ENCODE assay signal across 11 cellular contexts in genomic region chr4:16140520-16141249, GRCh38. TPM values are rescaled to one million over a fixed set of nuclear protein-coding genes. Genes with fewer than 3 reads are reported as not detected.
DNase-seq lines count a peak whose midpoint lies in the region; ATAC-seq and TF ChIP-seq lines count a peak whose summit lies in the region.
"Had no signal": no experiment of that assay in that cellular context is flagged by ENCODE, and none has a peak within 500 bp of the region (broad histone marks: within the 10 kb centered on the region; RNA-seq: fewer than 3 reads in every experiment).

No MANE protein-coding gene starts in this region.

- no peak overlapping the region for H3K4me3 ChIP-seq in astrocyte of the cerebellum (ENCODE audit: low read depth, low read length)
- no peak overlapping the region for H3K4me3 ChIP-seq in effector memory CD4-positive, alpha-beta T cell (ENCODE audit: insufficient read depth, low read depth, low read length, poor library complexity, severe bottlenecking)

- no peak for ATAC-seq in GM19397 (IDR thresholded peaks at IDR 0.05; ENCODE audit: unreplicated experiment)
- no peak for ATAC-seq in HG03378 (IDR thresholded peaks at IDR 0.05; ENCODE audit: unreplicated experiment)

- no peaks in the 10 kb centered on the region for H3K4me1 ChIP-seq in effector memory CD4-positive, alpha-beta T cell (ENCODE audit: control insufficient read depth, insufficient read depth, low read length, poor library complexity, severe bottlenecking)

- in situ Hi-C loops in ACHN (cut with HindIII; ENCODE audit: low pct_ligation_motif_present, low pct_unique_long_range_greater_than_20kb, low sequenced_read_pairs), result no loop called here
- in situ Hi-C loops in astrocyte of the cerebellum (cut with HindIII; ENCODE audit: low sequenced_read_pairs), result no loop called here
- in situ Hi-C loops in G401 (cut with HindIII; ENCODE audit: low sequenced_read_pairs), result no loop called here

- H3K27me3 ChIP-seq in effector memory CD4-positive, alpha-beta T cell (replicated peaks; ENCODE audit: control insufficient read depth, insufficient read depth, low read length, poor library complexity, severe bottlenecking), result peaks cover 3% of the 10 kb centered on the region

- no peaks in the 10 kb centered on the region for H3K36me3 ChIP-seq in effector memory CD4-positive, alpha-beta T cell (ENCODE audit: control insufficient read depth, insufficient read depth, low read length)

- no peak for TF ChIP-seq CTCF in astrocyte of the cerebellum (IDR thresholded peaks at IDR 0.05; ENCODE audit: low read depth, low read length, missing control alignments)

- DNase-seq in ACHN (peak; percentile 98), HPDE6-E6E7 (ENCODE audit: extremely low spot score) (peak; percentile 31), astrocyte of the cerebellum (ENCODE audit: low read depth) (peak; percentile 100), kidney tubule cell (ENCODE audit: low spot score) (peak; percentile 100), G401 (ENCODE audit: low spot score) (no peak)
- DNase-seq in effector memory CD4-positive, alpha-beta T cell, result no peak
- DNase-seq: activated naive CD8-positive, alpha-beta T cell treated with anti-CD3 and anti-CD28 coated beads for 36 hours; CD4-positive, CD25-positive, alpha-beta regulatory T cell had no signal

- no peaks in the 10 kb centered on the region for H3K9me3 ChIP-seq in effector memory CD4-positive, alpha-beta T cell (ENCODE audit: control insufficient read depth, low read length)

- no peak overlapping the region for H3K27ac ChIP-seq in effector memory CD4-positive, alpha-beta T cell (ENCODE audit: insufficient read depth, low read length, poor library complexity, severe bottlenecking)
- H3K27ac ChIP-seq: KMS-11 had no signal

RNA-seq across cellular contexts. Expression of gene PROM1, which starts 56.9 kb away (rescaled TPM):
- total RNA-seq in G401 (2014; rRNA removed; shearing (Covaris generic)), result 0.37 and 6.0 TPM in 2 replicates

Comparison
In these comparisons a context has a peak if more than half of its experiments do, and no peak if none do; other contexts are left out.
1. DNase-seq: peak in ACHN (single experiment), HPDE6-E6E7 (single experiment), astrocyte of the cerebellum (single experiment) and kidney tubule cell (single experiment); none in effector memory CD4-positive, alpha-beta T cell (0 of 3) and G401 (single experiment).